1 cellular context compared by ENCODE assay signal in the genomic region with DNA sequence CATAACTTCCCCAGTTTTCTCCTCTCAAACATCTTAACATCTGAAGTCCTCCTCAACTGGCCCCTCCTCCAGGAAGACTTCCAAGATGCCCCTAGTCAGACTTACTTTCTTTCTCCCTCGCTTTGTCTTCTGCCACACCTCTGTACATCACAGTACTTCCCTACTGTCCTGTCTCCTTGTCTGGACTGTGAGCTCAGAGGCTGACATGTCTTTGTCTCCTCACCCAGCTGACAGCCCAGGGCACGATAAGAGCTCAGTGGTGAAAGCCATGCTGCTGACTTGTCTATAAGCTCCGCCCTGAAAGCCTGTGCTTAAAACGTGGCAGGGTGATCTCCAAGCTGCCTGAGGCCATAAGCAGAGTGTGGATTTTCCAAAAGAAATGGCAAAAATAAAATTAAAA.
TF ChIP-seq lines count a peak whose summit lies in the region.

No MANE protein-coding gene starts in this region.

TF ChIP-seq in K562, 482 proteins besides CTCF, POLR2A, EP300 and RAD21 (continued from another document and continues in another):
- TF ChIP-seq, protein P1, sequence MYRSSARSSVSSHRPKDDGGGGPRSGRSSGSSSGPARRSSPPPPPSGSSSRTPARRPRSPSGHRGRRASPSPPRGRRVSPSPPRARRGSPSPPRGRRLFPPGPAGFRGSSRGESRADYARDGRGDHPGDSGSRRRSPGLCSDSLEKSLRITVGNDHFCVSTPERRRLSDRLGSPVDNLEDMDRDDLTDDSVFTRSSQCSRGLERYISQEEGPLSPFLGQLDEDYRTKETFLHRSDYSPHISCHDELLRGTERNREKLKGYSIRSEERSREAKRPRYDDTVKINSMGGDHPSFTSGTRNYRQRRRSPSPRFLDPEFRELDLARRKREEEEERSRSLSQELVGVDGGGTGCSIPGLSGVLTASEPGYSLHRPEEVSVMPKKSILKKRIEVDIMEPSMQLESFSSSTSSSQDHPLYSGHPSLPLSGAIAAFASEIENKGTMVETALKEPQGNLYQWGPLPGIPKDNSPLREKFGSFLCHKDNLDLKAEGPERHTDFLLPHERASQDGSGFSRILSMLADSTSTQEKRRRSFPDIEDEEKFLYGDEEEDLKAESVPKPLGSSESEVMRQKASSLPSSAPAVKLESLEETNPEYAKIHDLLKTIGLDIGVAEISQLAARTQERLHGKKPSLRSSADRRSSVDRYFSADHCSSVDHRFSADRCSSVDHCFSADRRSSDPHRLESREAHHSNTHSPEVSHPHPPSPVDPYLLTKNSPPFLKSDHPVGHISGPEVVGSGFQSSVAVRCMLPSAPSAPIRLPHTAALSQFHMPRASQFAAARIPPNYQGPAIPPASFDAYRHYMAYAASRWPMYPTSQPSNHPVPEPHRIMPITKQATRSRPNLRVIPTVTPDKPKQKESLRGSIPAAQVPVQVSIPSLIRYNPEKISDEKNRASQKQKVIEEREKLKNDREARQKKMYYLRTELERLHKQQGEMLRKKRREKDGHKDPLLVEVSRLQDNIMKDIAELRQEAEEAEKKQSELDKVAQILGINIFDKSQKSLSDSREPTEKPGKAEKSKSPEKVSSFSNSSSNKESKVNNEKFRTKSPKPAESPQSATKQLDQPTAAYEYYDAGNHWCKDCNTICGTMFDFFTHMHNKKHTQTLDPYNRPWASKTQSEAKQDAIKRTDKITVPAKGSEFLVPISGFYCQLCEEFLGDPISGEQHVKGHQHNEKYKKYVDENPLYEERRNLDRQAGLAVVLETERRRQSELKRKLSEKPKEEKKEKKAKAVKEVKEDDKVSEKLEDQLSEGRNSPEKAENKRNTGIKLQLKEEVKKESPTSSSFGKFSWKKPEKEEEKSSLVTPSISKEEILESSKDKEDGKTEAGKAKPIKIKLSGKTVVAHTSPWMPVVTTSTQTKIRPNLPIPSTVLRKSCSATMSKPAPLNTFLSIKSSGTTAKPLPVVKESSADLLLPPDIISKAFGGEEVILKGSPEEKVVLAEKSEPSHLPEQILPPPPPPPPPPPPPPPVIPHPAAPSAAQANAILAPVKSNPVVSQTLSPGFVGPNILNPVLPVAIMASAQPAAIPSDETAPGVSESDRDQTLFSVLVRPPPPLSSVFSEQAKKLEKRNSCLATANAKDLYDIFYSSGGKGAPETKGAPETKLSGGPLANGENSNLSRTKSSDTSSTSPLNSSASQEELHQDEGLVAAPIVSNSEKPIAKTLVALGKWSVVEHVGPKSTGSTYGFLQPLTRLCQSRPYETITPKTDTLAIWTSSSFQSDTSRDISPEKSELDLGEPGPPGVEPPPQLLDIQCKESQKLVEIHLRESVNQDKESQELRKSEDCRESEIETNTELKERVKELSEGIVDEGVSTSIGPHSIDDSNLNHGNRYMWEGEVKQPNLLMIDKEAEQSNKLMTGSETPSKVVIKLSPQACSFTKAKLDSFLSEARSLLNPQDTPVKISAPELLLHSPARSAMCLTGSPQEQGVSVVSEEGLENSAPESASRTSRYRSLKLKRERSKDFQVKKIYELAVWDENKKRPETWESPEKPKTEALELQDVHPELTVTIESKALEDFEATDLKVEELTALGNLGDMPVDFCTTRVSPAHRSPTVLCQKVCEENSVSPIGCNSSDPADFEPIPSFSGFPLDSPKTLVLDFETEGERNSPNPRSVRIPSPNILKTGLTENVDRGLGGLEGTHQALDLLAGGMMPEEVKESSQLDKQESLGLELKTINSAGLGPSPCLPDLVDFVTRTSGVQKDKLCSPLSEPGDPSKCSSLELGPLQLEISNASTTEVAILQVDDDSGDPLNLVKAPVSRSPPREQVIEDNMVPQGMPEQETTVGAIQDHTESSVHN (IDR thresholded peaks at IDR 0.05; ENCODE audit: borderline replicate concordance in 1 of 2, low read depth in 1 of 2) = peak in 1 of 2 experiments; percentile 90; a peak in 2 of 4 replicates
- TF ChIP-seq ZNF436 (CRISPR knock-in tag; IDR thresholded peaks at IDR 0.05) (no peak; the same call in 1 of the 2 replicates), UBTF (IDR thresholded peaks at IDR 0.05; ENCODE audit: borderline replicate concordance in 1 of 2, low read depth in 2 of 2, low read length in 2 of 2) (no peak), HNRNPUL1 (IDR thresholded peaks at IDR 0.05; ENCODE audit: low read length) (no peak), HOMEZ (CRISPR knock-in tag; IDR thresholded peaks at IDR 0.05) (no peak), ZNF224 (CRISPR knock-in tag; IDR thresholded peaks at IDR 0.05) (no peak), NCOR1 (IDR thresholded peaks at IDR 0.05) (peak; percentile 57), PHB2 (IDR thresholded peaks at IDR 0.05; ENCODE audit: low read depth) (no peak), MAX (CRISPR knock-in tag; IDR thresholded peaks at IDR 0.05) (peak; percentile 86), YBX1 (IDR thresholded peaks at IDR 0.05) (no peak), XRCC5 (IDR thresholded peaks at IDR 0.05; ENCODE audit: low read depth, low read length) (peak; percentile 41; the same call in 1 of the 2 replicates), NCOA2 (IDR thresholded peaks at IDR 0.05; ENCODE audit: partially characterized antibody in 2 of 2) (no peak), BCLAF1 (IDR thresholded peaks at IDR 0.05; ENCODE audit: borderline replicate concordance in 1 of 2, control insufficient read depth in 1 of 2, low read depth in 2 of 2, low read length in 1 of 2) (no peak), PATZ1 (CRISPR knock-in tag; IDR thresholded peaks at IDR 0.05; ENCODE audit: borderline replicate concordance) (no peak), ZHX1 (conservative IDR thresholded peaks at IDR 0.05; ENCODE audit: low read length) (0 out of 2 replicates have a peak, but pooled peaks have one; percentile 47), FOXK2 (conservative IDR thresholded peaks at IDR 0.05 in 1 of 2, IDR thresholded peaks at IDR 0.05 in 1 of 2; ENCODE audit: low read depth in 2 of 2) (peak; percentile 84 to 85), SMARCA5 (IDR thresholded peaks at IDR 0.05) (peak; percentile 92), L3MBTL2 (IDR thresholded peaks at IDR 0.05) (peak; percentile 64; the same call in 1 of the 2 replicates)
- TF ChIP-seq, protein P2, sequence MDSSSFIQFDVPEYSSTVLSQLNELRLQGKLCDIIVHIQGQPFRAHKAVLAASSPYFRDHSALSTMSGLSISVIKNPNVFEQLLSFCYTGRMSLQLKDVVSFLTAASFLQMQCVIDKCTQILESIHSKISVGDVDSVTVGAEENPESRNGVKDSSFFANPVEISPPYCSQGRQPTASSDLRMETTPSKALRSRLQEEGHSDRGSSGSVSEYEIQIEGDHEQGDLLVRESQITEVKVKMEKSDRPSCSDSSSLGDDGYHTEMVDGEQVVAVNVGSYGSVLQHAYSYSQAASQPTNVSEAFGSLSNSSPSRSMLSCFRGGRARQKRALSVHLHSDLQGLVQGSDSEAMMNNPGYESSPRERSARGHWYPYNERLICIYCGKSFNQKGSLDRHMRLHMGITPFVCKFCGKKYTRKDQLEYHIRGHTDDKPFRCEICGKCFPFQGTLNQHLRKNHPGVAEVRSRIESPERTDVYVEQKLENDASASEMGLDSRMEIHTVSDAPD (CRISPR knock-in tag; IDR thresholded peaks at IDR 0.05) = no peak
- TF ChIP-seq, protein P3, sequence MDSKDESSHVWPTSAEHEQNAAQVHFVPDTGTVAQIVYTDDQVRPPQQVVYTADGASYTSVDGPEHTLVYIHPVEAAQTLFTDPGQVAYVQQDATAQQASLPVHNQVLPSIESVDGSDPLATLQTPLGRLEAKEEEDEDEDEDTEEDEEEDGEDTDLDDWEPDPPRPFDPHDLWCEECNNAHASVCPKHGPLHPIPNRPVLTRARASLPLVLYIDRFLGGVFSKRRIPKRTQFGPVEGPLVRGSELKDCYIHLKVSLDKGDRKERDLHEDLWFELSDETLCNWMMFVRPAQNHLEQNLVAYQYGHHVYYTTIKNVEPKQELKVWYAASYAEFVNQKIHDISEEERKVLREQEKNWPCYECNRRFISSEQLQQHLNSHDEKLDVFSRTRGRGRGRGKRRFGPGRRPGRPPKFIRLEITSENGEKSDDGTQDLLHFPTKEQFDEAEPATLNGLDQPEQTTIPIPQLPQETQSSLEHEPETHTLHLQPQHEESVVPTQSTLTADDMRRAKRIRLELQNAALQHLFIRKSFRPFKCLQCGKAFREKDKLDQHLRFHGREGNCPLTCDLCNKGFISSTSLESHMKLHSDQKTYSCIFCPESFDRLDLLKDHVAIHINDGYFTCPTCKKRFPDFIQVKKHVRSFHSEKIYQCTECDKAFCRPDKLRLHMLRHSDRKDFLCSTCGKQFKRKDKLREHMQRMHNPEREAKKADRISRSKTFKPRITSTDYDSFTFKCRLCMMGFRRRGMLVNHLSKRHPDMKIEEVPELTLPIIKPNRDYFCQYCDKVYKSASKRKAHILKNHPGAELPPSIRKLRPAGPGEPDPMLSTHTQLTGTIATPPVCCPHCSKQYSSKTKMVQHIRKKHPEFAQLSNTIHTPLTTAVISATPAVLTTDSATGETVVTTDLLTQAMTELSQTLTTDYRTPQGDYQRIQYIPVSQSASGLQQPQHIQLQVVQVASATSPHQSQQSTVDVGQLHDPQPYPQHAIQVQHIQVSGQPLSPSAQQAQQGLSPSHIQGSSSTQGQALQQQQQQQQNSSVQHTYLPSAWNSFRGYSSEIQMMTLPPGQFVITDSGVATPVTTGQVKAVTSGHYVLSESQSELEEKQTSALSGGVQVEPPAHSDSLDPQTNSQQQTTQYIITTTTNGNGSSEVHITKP (IDR thresholded peaks at IDR 0.05; ENCODE audit: partially characterized antibody) = no peak
